ENCODE assay signal across 8 cellular contexts in the genomic region with DNA sequence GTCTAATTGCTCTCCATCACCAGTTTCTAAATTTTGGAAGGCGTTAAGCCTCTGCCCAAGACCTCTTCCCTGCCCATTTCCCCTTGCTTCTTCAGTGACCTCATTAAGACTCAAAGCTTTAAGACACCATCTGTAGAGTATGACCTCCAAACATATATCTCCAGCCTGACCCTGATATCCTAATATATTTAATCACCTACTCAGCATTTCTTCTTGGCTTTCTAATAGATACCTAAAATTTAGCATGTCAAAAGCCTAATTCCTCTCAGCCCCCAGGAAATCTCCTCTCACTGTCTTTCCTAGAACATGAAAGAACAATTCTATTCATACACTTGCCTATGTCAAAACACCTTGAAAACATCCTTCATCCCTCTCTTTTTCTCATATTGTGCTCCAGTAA.
"Had no signal": no experiment of that assay in that cellular context is flagged by ENCODE, and none has a peak within 500 bp of the region (broad histone marks: within the 10 kb centered on the region; RNA-seq: fewer than 3 reads in every experiment).

No MANE protein-coding gene starts in this region.

- DNase-seq: GM23248, GOT3, H9, HCEC 1CT, Karpas-422, KG1 had no signal

- H3K4me3 ChIP-seq: GM23248 had no signal

- H3K27ac ChIP-seq: GM23248, HL-60 had no signal

- FAIRE-seq: H54 had no signal

- H2AFZ ChIP-seq: GM23248 had no signal

- H3K9ac ChIP-seq: GM23248 had no signal
